17 cellular contexts compared by ENCODE assay signal in the genomic region with DNA sequence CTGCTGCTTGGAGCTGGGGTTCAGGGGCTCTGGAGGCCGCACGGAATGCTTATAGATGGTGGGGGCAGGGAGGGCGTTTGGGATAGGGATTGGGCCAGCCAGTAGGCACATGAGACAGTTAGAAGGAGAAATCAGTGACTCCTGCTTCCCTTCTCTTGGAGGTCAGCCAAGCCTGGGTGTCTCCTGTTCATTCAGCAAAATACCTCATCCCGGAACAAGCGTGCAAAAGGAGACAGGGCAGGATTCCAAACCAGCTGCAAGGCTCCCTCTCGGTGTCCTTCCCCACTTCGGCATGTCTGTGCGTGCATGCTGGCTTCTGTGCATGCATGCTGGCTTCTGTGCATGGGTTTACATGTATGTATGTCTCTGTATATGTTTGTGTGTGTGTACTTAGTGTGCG. TPM values are rescaled to one million over a fixed set of nuclear protein-coding genes. Genes with fewer than 3 reads are reported as not detected.
DNase-seq lines count a peak whose midpoint lies in the region; TF ChIP-seq lines count a peak whose summit lies in the region.
"Had no signal": no experiment of that assay in that cellular context is flagged by ENCODE, and none has a peak within 500 bp of the region (broad histone marks: within the 10 kb centered on the region; RNA-seq: fewer than 3 reads in every experiment).

No MANE protein-coding gene starts in this region.

- no peaks in the 10 kb centered on the region for H3K9me3 Mint-ChIP-seq in activated T-helper 1 cell treated with anti-CD3 and anti-CD28 coated beads, Interleukin-12 subunit alpha, Interleukin-12 subunit beta, Interleukin-2, Interleukin-4 antibody, amounts not matched to agents 30 ng/mL and 10 ng/mL and 1 ng/mL, durations not matched to agents 14 hours and 24 hours and 36 hours
- H3K9me3 Mint-ChIP-seq: T-cell had no signal

- DNase-seq in A673 (ENCODE audit: low spot score) (peak; percentile 52), LHCN-M2 (ENCODE audit: low read depth) (peak; percentile 7), SHP77 (lab: John Stamatoyannopoulos, UW) (peak; percentile 54 to 75), fibroblast of pulmonary artery (ENCODE audit: low read depth) (peak; percentile 1), RWPE1 (ENCODE audit: low spot score) (no peak), dedifferentiated amniotic fluid mesenchymal stem cell (ENCODE audit: extremely low spot score) (no peak)
- DNase-seq in stimulated activated naive CD4-positive, alpha-beta T cell (lab: John Stamatoyannopoulos, UW), result no peak
- DNase-seq in activated T-helper 1 cell treated with anti-CD3 and anti-CD28 coated beads, Interleukin-12 subunit alpha, Interleukin-12 subunit beta, Interleukin-2, Interleukin-4 antibody, amounts not matched to agents 30 ng/mL and 10 ng/mL and 1 ng/mL, durations not matched to agents 14 hours and 24 hours and 36 hours (ENCODE audit: low spot score), result no peak
- DNase-seq: CD4-positive, alpha-beta memory T cell; cerebellar nuclear complex; effector CD8-positive, alpha-beta T cell; esophagus squamous epithelium; GOT3; Kasumi-1; midbrain; NCI-H510A treated with DMSO at 0.1 percent for 48 hours had no signal

- H3K36me3 ChIP-seq in A673 (ENCODE audit: insufficient read depth, low read length, poor library complexity, severe bottlenecking), result no peaks in the 10 kb centered on the region
- H3K36me3 ChIP-seq: esophagus squamous epithelium had no signal

- intact Hi-C loops in A673 (cut with micrococcal nuclease; ENCODE audit: unreplicated experiment), result no loop called here
- intact Hi-C loops in activated T-helper 1 cell treated with anti-CD3 and anti-CD28 coated beads, Interleukin-12 subunit alpha, Interleukin-12 subunit beta, Interleukin-2, Interleukin-4 antibody, amounts not matched to agents 30 ng/mL and 10 ng/mL and 1 ng/mL, durations not matched to agents 14 hours and 24 hours and 36 hours (cut with micrococcal nuclease), result no loop called here

- H3K27me3 Mint-ChIP-seq in activated T-helper 1 cell treated with anti-CD3 and anti-CD28 coated beads, Interleukin-12 subunit alpha, Interleukin-12 subunit beta, Interleukin-2, Interleukin-4 antibody, amounts not matched to agents 30 ng/mL and 10 ng/mL and 1 ng/mL, durations not matched to agents 14 hours and 24 hours and 36 hours (ENCODE audit: insufficient read depth), result no peaks in the 10 kb centered on the region

- H3K27ac ChIP-seq in A673 (ENCODE audit: low read depth, low read length, poor library complexity, severe bottlenecking) (no peak overlapping the region), RWPE1 (no peak overlapping the region)
- H3K27ac ChIP-seq: esophagus squamous epithelium had no signal

- POLR2A ChIA-PET in A673 (lab: Charles Lee; ENCODE audit: low non-redundant PET) (no interaction called here), RWPE1 (lab: Yijun Ruan, JAX; ENCODE audit: low non-redundant PET) (no interaction called here)

- no peak overlapping the region for H3K4me3 Mint-ChIP-seq in activated T-helper 1 cell treated with anti-CD3 and anti-CD28 coated beads, Interleukin-12 subunit alpha, Interleukin-12 subunit beta, Interleukin-2, Interleukin-4 antibody, amounts not matched to agents 30 ng/mL and 10 ng/mL and 1 ng/mL, durations not matched to agents 14 hours and 24 hours and 36 hours
- H3K4me3 Mint-ChIP-seq: CD4-positive, alpha-beta memory T cell; T-cell had no signal

- H3K27ac Mint-ChIP-seq in activated T-helper 1 cell treated with anti-CD3 and anti-CD28 coated beads, Interleukin-12 subunit alpha, Interleukin-12 subunit beta, Interleukin-2, Interleukin-4 antibody, amounts not matched to agents 30 ng/mL and 10 ng/mL and 1 ng/mL, durations not matched to agents 14 hours and 24 hours and 36 hours, result no peak overlapping the region
- H3K27ac Mint-ChIP-seq: CD4-positive, alpha-beta memory T cell; T-cell had no signal

- H3K27me3 ChIP-seq in A673 (replicated peaks; ENCODE audit: insufficient read depth, low read depth, low read length, poor library complexity), result no peaks in the 10 kb centered on the region

- CTCF ChIA-PET in A673 (lab: Charles Lee), result no interaction called here
- CTCF ChIA-PET in RWPE1 (lab: Yijun Ruan, JAX), result no interaction called here

- H3K9me3 ChIP-seq in A673 (ENCODE audit: low read depth, low read length, poor library complexity, severe bottlenecking), result no peaks in the 10 kb centered on the region
- H3K9me3 ChIP-seq: esophagus squamous epithelium had no signal

- H3K4me1 Mint-ChIP-seq in activated T-helper 1 cell treated with anti-CD3 and anti-CD28 coated beads, Interleukin-12 subunit alpha, Interleukin-12 subunit beta, Interleukin-2, Interleukin-4 antibody, amounts not matched to agents 30 ng/mL and 10 ng/mL and 1 ng/mL, durations not matched to agents 14 hours and 24 hours and 36 hours (ENCODE audit: low read depth), result no peaks in the 10 kb centered on the region
- H3K4me1 Mint-ChIP-seq: CD4-positive, alpha-beta memory T cell; T-cell had no signal

- BruUV-seq in A673 (replicated peaks; lab: Mats Ljungman, UMichigan), result no TSS peak

- no peaks in the 10 kb centered on the region for H3K36me3 Mint-ChIP-seq in activated T-helper 1 cell treated with anti-CD3 and anti-CD28 coated beads, Interleukin-12 subunit alpha, Interleukin-12 subunit beta, Interleukin-2, Interleukin-4 antibody, amounts not matched to agents 30 ng/mL and 10 ng/mL and 1 ng/mL, durations not matched to agents 14 hours and 24 hours and 36 hours (ENCODE audit: low read depth)
- H3K36me3 Mint-ChIP-seq: CD4-positive, alpha-beta memory T cell; T-cell had no signal

- TF ChIP-seq CTCF in A673 (conservative IDR thresholded peaks at IDR 0.05; ENCODE audit: low read depth, low read length) (no peak), fibroblast of pulmonary artery (IDR thresholded peaks at IDR 0.05; ENCODE audit: low read length, missing control alignments) (no peak), RWPE1 (conservative IDR thresholded peaks at IDR 0.05; ENCODE audit: low read depth) (no peak)

- no peak overlapping the region for H3K4me3 ChIP-seq in A673 (ENCODE audit: low read depth, low read length, poor library complexity, severe bottlenecking)
- no peak overlapping the region for H3K4me3 ChIP-seq in fibroblast of pulmonary artery (replicated peaks; ENCODE audit: low read depth, low read length)
- H3K4me3 ChIP-seq: esophagus squamous epithelium had no signal

- no peaks in the 10 kb centered on the region for H3K4me1 ChIP-seq in A673 (ENCODE audit: insufficient read depth, low read length, poor library complexity, severe bottlenecking)

RNA-seq across cellular contexts. Expression of gene PEPD, which starts 37.3 kb away (rescaled TPM):
- 73.9 and 82.2 TPM in 2 replicates for total RNA-seq in A673 (2021)
- total RNA-seq in LHCN-M2 (2014; rRNA removed), result 58.5 and 74.5 TPM in 2 replicates
- polyA plus RNA-seq in LHCN-M2 (2012), result 89.7 TPM
- total RNA-seq in activated T-helper 1 cell treated with anti-CD3 and anti-CD28 coated beads, Interleukin-12 subunit alpha, Interleukin-12 subunit beta, Interleukin-2, Interleukin-4 antibody, amounts not matched to agents 30 ng/mL and 10 ng/mL and 1 ng/mL, durations not matched to agents 14 hours and 24 hours and 36 hours, result 14.0 and 15.0 TPM in 2 replicates

Comparison
In these comparisons a context has a peak if more than half of its experiments do, and no peak if none do; other contexts are left out.
1. DNase-seq: peak in A673 (single experiment), LHCN-M2 (single experiment), SHP77 (2 of 2) and fibroblast of pulmonary artery (single experiment); none in stimulated activated naive CD4-positive, alpha-beta T cell (0 of 6), RWPE1 (single experiment), activated T-helper 1 cell treated with anti-CD3 and anti-CD28 coated beads, Interleukin-12 subunit alpha, Interleukin-12 subunit beta, Interleukin-2, Interleukin-4 antibody, amounts not matched to agents 30 ng/mL and 10 ng/mL and 1 ng/mL, durations not matched to agents 14 hours and 24 hours and 36 hours (single experiment) and dedifferentiated amniotic fluid mesenchymal stem cell (single experiment).